In genomic region chr1:100433563-100433962, GRCh38 we compare ENCODE assay signal across 16 cellular contexts.
A peak's percentile ranks its signal among the peaks of the same experiment; 100 is the strongest.
DNase-seq lines count a peak whose midpoint lies in the region; ATAC-seq and TF ChIP-seq lines count a peak whose summit lies in the region.
"Had no signal": no experiment of that assay in that cellular context is flagged by ENCODE, and none has a peak within 500 bp of the region (broad histone marks: within the 10 kb centered on the region; RNA-seq: fewer than 3 reads in every experiment).

No MANE protein-coding gene starts in this region.

- no peak for TF ChIP-seq CTCF in body of pancreas (IDR thresholded peaks at IDR 0.05)

- H3K27me3 ChIP-seq in body of pancreas, result no peaks in the 10 kb centered on the region

- intact Hi-C loops in body of pancreas (cut with DNase I), result no loop called here

- no peaks in the 10 kb centered on the region for H3K4me1 ChIP-seq in body of pancreas

- H3K4me3 Mint-ChIP-seq in activated naive CD8-positive, alpha-beta T cell, result no peak overlapping the region
- no peak overlapping the region for H3K4me3 Mint-ChIP-seq in activated naive CD8-positive, alpha-beta T cell treated with anti-CD3 and anti-CD28 coated beads for 36 hours
- no peak overlapping the region for H3K4me3 Mint-ChIP-seq in T-helper 17 cell

- peaks cover 4% of the 10 kb centered on the region for H3K9me3 Mint-ChIP-seq in activated naive CD8-positive, alpha-beta T cell (ENCODE audit: low read depth)
- H3K9me3 Mint-ChIP-seq in activated naive CD8-positive, alpha-beta T cell treated with anti-CD3 and anti-CD28 coated beads for 36 hours, result peaks cover 6% of the 10 kb centered on the region

- TF ChIP-seq POLR2A in body of pancreas (IDR thresholded peaks at IDR 0.05), result no peak

- no peaks in the 10 kb centered on the region for H3K27me3 Mint-ChIP-seq in activated naive CD8-positive, alpha-beta T cell
- no peaks in the 10 kb centered on the region for H3K27me3 Mint-ChIP-seq in activated naive CD8-positive, alpha-beta T cell treated with anti-CD3 and anti-CD28 coated beads for 36 hours
- no peaks in the 10 kb centered on the region for H3K27me3 Mint-ChIP-seq in T-helper 17 cell
- H3K27me3 Mint-ChIP-seq: CD4-positive, CD25-positive, alpha-beta regulatory T cell had no signal

- no peaks in the 10 kb centered on the region for H3K9me3 ChIP-seq in T-helper 17 cell (ENCODE audit: control insufficient read depth, low read length, poor library complexity, severe bottlenecking)
- no peaks in the 10 kb centered on the region for H3K9me3 ChIP-seq in body of pancreas

- no peak overlapping the region for H3K4me3 ChIP-seq in body of pancreas

- peaks cover 35% of the 10 kb centered on the region for H3K36me3 Mint-ChIP-seq in activated naive CD8-positive, alpha-beta T cell
- H3K36me3 Mint-ChIP-seq in activated naive CD8-positive, alpha-beta T cell treated with anti-CD3 and anti-CD28 coated beads for 36 hours, result peaks cover 48% of the 10 kb centered on the region
- H3K36me3 Mint-ChIP-seq in T-helper 17 cell (ENCODE audit: low read depth), result peaks cover 9% of the 10 kb centered on the region

- ATAC-seq in T-helper 17 cell, result no peak
- ATAC-seq in HG02571 (IDR thresholded peaks at IDR 0.05; ENCODE audit: unreplicated experiment), result no peak
- ATAC-seq in body of pancreas, result no peak

- no peaks in the 10 kb centered on the region for H3K36me3 ChIP-seq in body of pancreas (replicated peaks in 1 of 2; ENCODE audit: insufficient read depth in 1 of 2, low read depth in 2 of 2)

- H3K4me1 Mint-ChIP-seq in activated naive CD8-positive, alpha-beta T cell (ENCODE audit: low read depth), result peaks cover 60% of the 10 kb centered on the region
- H3K4me1 Mint-ChIP-seq in activated naive CD8-positive, alpha-beta T cell treated with anti-CD3 and anti-CD28 coated beads for 36 hours, result peaks cover 32% of the 10 kb centered on the region
- peaks cover 34% of the 10 kb centered on the region for H3K4me1 Mint-ChIP-seq in T-helper 17 cell

- H3K27ac ChIP-seq in body of pancreas, result no peak overlapping the region

- 65 to 86% methylated on average over 1 of the region's 1 CpG for WGBS in body of pancreas, 2 donors

- H3K27ac Mint-ChIP-seq in activated naive CD8-positive, alpha-beta T cell, result peak overlapping the region; percentile 5
- no peak overlapping the region for H3K27ac Mint-ChIP-seq in activated naive CD8-positive, alpha-beta T cell treated with anti-CD3 and anti-CD28 coated beads for 36 hours
- H3K27ac Mint-ChIP-seq in T-helper 17 cell, result peak overlapping the region; percentile 84

- DNase-seq in activated naive CD8-positive, alpha-beta T cell treated with anti-CD3 and anti-CD28 coated beads for 36 hours, result no peak
- DNase-seq in T-helper 17 cell (no peak), fibroblast of gingiva (ENCODE audit: low read depth) (peak; percentile 33), body of pancreas (no peak), NCI-H2227 (lab: John Stamatoyannopoulos, UW; ENCODE audit: unreplicated experiment) (no peak)
- DNase-seq: ACHN; CD4-positive, CD25-positive, alpha-beta regulatory T cell; DND-41; GF-D8; H7; KG1; NCI-H1092; NCI-H774; SHP77 had no signal
